9 cellular contexts compared by ENCODE assay signal in the genomic region with DNA sequence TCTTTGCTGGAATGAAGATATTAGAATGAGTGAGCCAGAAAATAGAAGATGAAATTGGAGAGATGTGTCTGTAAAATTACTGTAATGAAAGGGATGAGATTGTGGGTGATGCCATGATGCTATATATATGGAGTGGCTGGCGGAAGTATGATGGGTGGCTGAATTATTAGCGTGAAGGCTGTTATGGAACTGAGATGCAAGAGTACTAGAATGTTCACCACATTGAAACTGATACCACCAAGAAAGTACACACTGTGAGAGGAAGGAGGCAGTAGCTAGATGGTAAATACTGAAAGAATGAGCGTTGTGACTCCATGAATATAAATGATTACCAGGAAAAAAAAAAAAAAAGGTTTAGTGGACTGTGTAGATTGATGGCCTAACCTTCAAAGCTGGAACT.
"Had no signal": no experiment of that assay in that cellular context is flagged by ENCODE, and none has a peak within 500 bp of the region (broad histone marks: within the 10 kb centered on the region; RNA-seq: fewer than 3 reads in every experiment).

No MANE protein-coding gene starts in this region.

- H3K4me2 ChIP-seq: smooth muscle cell had no signal

- H3K4me1 ChIP-seq: heart left ventricle, right atrium auricular region, thyroid gland had no signal

- DNase-seq: activated naive CD4-positive, alpha-beta T cell treated with anti-CD3 and anti-CD28 coated beads, Interleukin-2, amount 50 U/mL, for 16 hours; activated T-cell treated with anti-CD3 and anti-CD28 coated beads, Interleukin-2, amount 50 U/mL, for 1 hour; cortex of kidney; effector memory CD4-positive, alpha-beta T cell; heart left ventricle; naive thymus-derived CD4-positive, alpha-beta T cell; thyroid gland had no signal

- H3K27ac ChIP-seq: heart left ventricle, right atrium auricular region, thyroid gland had no signal

- H3K36me3 ChIP-seq: heart left ventricle, right atrium auricular region, thyroid gland had no signal

- H3K4me3 ChIP-seq: heart left ventricle, right atrium auricular region, smooth muscle cell, thyroid gland had no signal

- ATAC-seq: heart left ventricle; naive thymus-derived CD4-positive, alpha-beta T cell had no signal

- H3K27me3 ChIP-seq: heart left ventricle, right atrium auricular region, thyroid gland had no signal

- H3K9me3 ChIP-seq: heart left ventricle, right atrium auricular region, thyroid gland had no signal
